ENCODE assay signal across 10 cellular contexts in genomic region chr4:84691170-84691691, GRCh38.
DNase-seq lines count a peak whose midpoint lies in the region; ATAC-seq and TF ChIP-seq lines count a peak whose summit lies in the region.
"Had no signal": no experiment of that assay in that cellular context is flagged by ENCODE, and none has a peak within 500 bp of the region (broad histone marks: within the 10 kb centered on the region; RNA-seq: fewer than 3 reads in every experiment).

No MANE protein-coding gene starts in this region.

- no peak overlapping the region for H3K4me3 ChIP-seq in SJSA1
- H3K4me3 ChIP-seq in fibroblast of the aortic adventitia (ENCODE audit: low read depth, low read length) = no peak overlapping the region

- no peak for DNase-seq in activated CD4-positive, alpha-beta memory T cell treated with anti-CD3 and anti-CD28 coated beads, Interleukin-2, amount 10 ng/mL, durations not matched to agents 7 days and 5 days
- no peak for DNase-seq in activated CD4-positive, alpha-beta memory T cell treated with anti-CD3 and anti-CD28 coated beads for 36 hours
- peak; percentile 63 to 94 for DNase-seq in SJSA1 (ENCODE audit: low read depth in 1 of 2, low spot score in 2 of 2)
- peak; percentile 99 for DNase-seq in fibroblast of the aortic adventitia (ENCODE audit: low read depth)
- DNase-seq in stimulated activated naive CD8-positive, alpha-beta T cell treated with anti-CD3 and anti-CD28 coated beads, Interleukin-15, amount 100 ng/mL, for 72 hours = no peak
- no peak for DNase-seq in stimulated activated naive CD4-positive, alpha-beta T cell (lab: John Stamatoyannopoulos, UW)
- DNase-seq: stimulated activated CD4-positive, alpha-beta T cell treated with anti-CD3 and anti-CD28 coated beads, Interleukin-4, amount 100 ng/mL, for 24 hours had no signal

- CTCF ChIA-PET in activated CD4-positive, alpha-beta memory T cell treated with anti-CD3 and anti-CD28 coated beads, Interleukin-2, amount 10 ng/mL, durations not matched to agents 7 days and 5 days (lab: Charles Lee) = no interaction called here
- CTCF ChIA-PET in activated CD4-positive, alpha-beta memory T cell treated with anti-CD3 and anti-CD28 coated beads for 36 hours (lab: Charles Lee) = no interaction called here

- ATAC-seq in stimulated activated naive CD8-positive, alpha-beta T cell treated with anti-CD3 and anti-CD28 coated beads, Interleukin-15, amount 100 ng/mL, for 72 hours = peak; percentile 93
- ATAC-seq in GM18907 (IDR thresholded peaks at IDR 0.05; ENCODE audit: unreplicated experiment) (no peak), GM21619 (IDR thresholded peaks at IDR 0.05; ENCODE audit: unreplicated experiment) (no peak)

- H3K36me3 ChIP-seq in SJSA1 = peaks cover 74% of the 10 kb centered on the region

- H3K27ac ChIP-seq in SJSA1 = peak overlapping the region; percentile 56

- no peaks in the 10 kb centered on the region for H3K9me3 Mint-ChIP-seq in activated CD4-positive, alpha-beta memory T cell treated with anti-CD3 and anti-CD28 coated beads, Interleukin-2, amount 10 ng/mL, durations not matched to agents 7 days and 5 days
- H3K9me3 Mint-ChIP-seq in activated CD4-positive, alpha-beta memory T cell treated with anti-CD3 and anti-CD28 coated beads for 36 hours = no peaks in the 10 kb centered on the region
- H3K9me3 Mint-ChIP-seq in stimulated activated naive CD8-positive, alpha-beta T cell treated with anti-CD3 and anti-CD28 coated beads, Interleukin-15, amount 100 ng/mL, for 72 hours = no peaks in the 10 kb centered on the region
- H3K9me3 Mint-ChIP-seq: T-helper 1 cell treated with Interleukin-12 subunit alpha and Interleukin-12 subunit beta and Interleukin-4 antibody, amounts not matched to agents 30 μg/mL and 1 μg/mL, for 36 hours had no signal

- H3K36me3 Mint-ChIP-seq in activated CD4-positive, alpha-beta memory T cell treated with anti-CD3 and anti-CD28 coated beads, Interleukin-2, amount 10 ng/mL, durations not matched to agents 7 days and 5 days (ENCODE audit: low read depth) = no peaks in the 10 kb centered on the region
- no peaks in the 10 kb centered on the region for H3K36me3 Mint-ChIP-seq in activated CD4-positive, alpha-beta memory T cell treated with anti-CD3 and anti-CD28 coated beads for 36 hours

- H3K4me1 Mint-ChIP-seq in activated CD4-positive, alpha-beta memory T cell treated with anti-CD3 and anti-CD28 coated beads, Interleukin-2, amount 10 ng/mL, durations not matched to agents 7 days and 5 days = peaks cover 15% of the 10 kb centered on the region
- peaks cover 7% of the 10 kb centered on the region for H3K4me1 Mint-ChIP-seq in activated CD4-positive, alpha-beta memory T cell treated with anti-CD3 and anti-CD28 coated beads for 36 hours (ENCODE audit: low read depth)
- no peaks in the 10 kb centered on the region for H3K4me1 Mint-ChIP-seq in stimulated activated naive CD8-positive, alpha-beta T cell treated with anti-CD3 and anti-CD28 coated beads, Interleukin-15, amount 100 ng/mL, for 72 hours

- no peaks in the 10 kb centered on the region for H3K27me3 ChIP-seq in SJSA1 (replicated peaks)

- no peak for TF ChIP-seq CTCF in fibroblast of the aortic adventitia (IDR thresholded peaks at IDR 0.05; ENCODE audit: insufficient read depth, low read length)

- POLR2A ChIA-PET in activated CD4-positive, alpha-beta memory T cell treated with anti-CD3 and anti-CD28 coated beads, Interleukin-2, amount 10 ng/mL, durations not matched to agents 7 days and 5 days (lab: Charles Lee) = no interaction called here
- POLR2A ChIA-PET in activated CD4-positive, alpha-beta memory T cell treated with anti-CD3 and anti-CD28 coated beads for 36 hours (lab: Charles Lee) = no interaction called here

- no peaks in the 10 kb centered on the region for H3K9me3 ChIP-seq in SJSA1 (replicated peaks)

- intact Hi-C loops in activated CD4-positive, alpha-beta memory T cell treated with anti-CD3 and anti-CD28 coated beads for 36 hours (cut with micrococcal nuclease) = loop anchor here (5.0 kb wide), 1 partner anchor 109 kb away; the partner anchor contains the start of gene CDS1

- no peak overlapping the region for H3K4me3 Mint-ChIP-seq in activated CD4-positive, alpha-beta memory T cell treated with anti-CD3 and anti-CD28 coated beads, Interleukin-2, amount 10 ng/mL, durations not matched to agents 7 days and 5 days
- H3K4me3 Mint-ChIP-seq in activated CD4-positive, alpha-beta memory T cell treated with anti-CD3 and anti-CD28 coated beads for 36 hours = no peak overlapping the region
- no peak overlapping the region for H3K4me3 Mint-ChIP-seq in stimulated activated naive CD8-positive, alpha-beta T cell treated with anti-CD3 and anti-CD28 coated beads, Interleukin-15, amount 100 ng/mL, for 72 hours
- H3K4me3 Mint-ChIP-seq: T-helper 1 cell treated with Interleukin-12 subunit alpha and Interleukin-12 subunit beta and Interleukin-4 antibody, amounts not matched to agents 30 μg/mL and 1 μg/mL, for 36 hours had no signal

- peaks cover 51% of the 10 kb centered on the region for H3K4me1 ChIP-seq in SJSA1 (replicated peaks)

- no peaks in the 10 kb centered on the region for H3K27me3 Mint-ChIP-seq in activated CD4-positive, alpha-beta memory T cell treated with anti-CD3 and anti-CD28 coated beads, Interleukin-2, amount 10 ng/mL, durations not matched to agents 7 days and 5 days
- no peaks in the 10 kb centered on the region for H3K27me3 Mint-ChIP-seq in activated CD4-positive, alpha-beta memory T cell treated with anti-CD3 and anti-CD28 coated beads for 36 hours
- H3K27me3 Mint-ChIP-seq in stimulated activated naive CD8-positive, alpha-beta T cell treated with anti-CD3 and anti-CD28 coated beads, Interleukin-15, amount 100 ng/mL, for 72 hours = peaks cover 16% of the 10 kb centered on the region

- H3K27ac Mint-ChIP-seq in activated CD4-positive, alpha-beta memory T cell treated with anti-CD3 and anti-CD28 coated beads, Interleukin-2, amount 10 ng/mL, durations not matched to agents 7 days and 5 days = peak overlapping the region; percentile 22
- no peak overlapping the region for H3K27ac Mint-ChIP-seq in activated CD4-positive, alpha-beta memory T cell treated with anti-CD3 and anti-CD28 coated beads for 36 hours
- H3K27ac Mint-ChIP-seq in stimulated activated naive CD8-positive, alpha-beta T cell treated with anti-CD3 and anti-CD28 coated beads, Interleukin-15, amount 100 ng/mL, for 72 hours = no peak overlapping the region
- H3K27ac Mint-ChIP-seq: T-helper 1 cell treated with Interleukin-12 subunit alpha and Interleukin-12 subunit beta and Interleukin-4 antibody, amounts not matched to agents 30 μg/mL and 1 μg/mL, for 36 hours had no signal

Comparison
In these comparisons a context has a peak if more than half of its experiments do, and no peak if none do; other contexts are left out.
1. DNase-seq: peak in SJSA1 (2 of 2) and fibroblast of the aortic adventitia (single experiment); none in activated CD4-positive, alpha-beta memory T cell treated with anti-CD3 and anti-CD28 coated beads, Interleukin-2, amount 10 ng/mL, durations not matched to agents 7 days and 5 days (single experiment), activated CD4-positive, alpha-beta memory T cell treated with anti-CD3 and anti-CD28 coated beads for 36 hours (single experiment), stimulated activated naive CD8-positive, alpha-beta T cell treated with anti-CD3 and anti-CD28 coated beads, Interleukin-15, amount 100 ng/mL, for 72 hours (0 of 2) and stimulated activated naive CD4-positive, alpha-beta T cell (0 of 6).